In the genomic region with DNA sequence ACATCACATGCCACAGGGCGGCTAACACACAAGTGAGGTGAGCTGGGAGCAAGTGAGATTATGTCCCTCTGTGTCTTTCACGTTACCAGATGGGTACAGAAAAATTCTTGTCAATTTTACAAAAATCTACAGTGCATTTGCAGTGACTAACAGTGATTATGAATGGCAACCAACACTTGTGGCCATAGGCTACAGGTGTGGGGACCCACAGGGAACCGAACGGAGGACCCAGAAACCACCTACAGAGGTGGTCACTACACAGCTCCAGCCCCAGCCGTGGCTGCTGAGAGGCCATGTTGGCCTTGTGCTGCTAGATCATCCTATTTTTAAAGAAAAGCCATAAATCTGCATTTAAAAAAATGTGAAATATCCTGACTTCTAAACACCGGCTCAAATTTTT, we compare ENCODE assay signal across 11 cellular contexts. TPM values are rescaled to one million over a fixed set of nuclear protein-coding genes. Genes with fewer than 3 reads are reported as not detected.
DNase-seq lines count a peak whose midpoint lies in the region; ATAC-seq and TF ChIP-seq lines count a peak whose summit lies in the region.
"Had no signal": no experiment of that assay in that cellular context is flagged by ENCODE, and none has a peak within 500 bp of the region (broad histone marks: within the 10 kb centered on the region; RNA-seq: fewer than 3 reads in every experiment).

No MANE protein-coding gene starts in this region.

- no peaks in the 10 kb centered on the region for H3K9me3 Mint-ChIP-seq in activated T-cell treated with anti-CD3 and anti-CD28 coated beads, Interleukin-2, amount 50 U/mL, for 72 hours
- no peaks in the 10 kb centered on the region for H3K9me3 Mint-ChIP-seq in activated naive CD4-positive, alpha-beta T cell treated with anti-CD3 and anti-CD28 coated beads, Interleukin-2, amount 50 U/mL, for 72 hours

- H3K4me1 ChIP-seq in lower lobe of right lung (peaks cover 55% of the 10 kb centered on the region), thyroid gland (peaks cover 0 to 29% of the 10 kb centered on the region in 2 donors)

- H3K27ac ChIP-seq in lower lobe of right lung (peak overlapping the region; percentile 37), thyroid gland (peak overlapping the region in 2 of 3 donors; percentile 32 to 61)

- H3K27ac Mint-ChIP-seq in activated T-cell treated with anti-CD3 and anti-CD28 coated beads, Interleukin-2, amount 50 U/mL, for 72 hours = peak overlapping the region; percentile 71
- peak overlapping the region; percentile 89 to 94 for H3K27ac Mint-ChIP-seq in activated naive CD4-positive, alpha-beta T cell treated with anti-CD3 and anti-CD28 coated beads, Interleukin-2, amount 50 U/mL, for 72 hours

- H3K27me3 ChIP-seq in lower lobe of right lung (ENCODE audit: low read depth) (no peaks in the 10 kb centered on the region), thyroid gland (no peaks in the 10 kb centered on the region)

- no peak for TF ChIP-seq CTCF in lower lobe of right lung (IDR thresholded peaks at IDR 0.05)
- TF ChIP-seq CTCF in thyroid gland (IDR thresholded peaks at IDR 0.05) = no peak

- H3K4me3 ChIP-seq in lower lobe of right lung = no peak overlapping the region
- H3K4me3 ChIP-seq in thyroid gland (replicated peaks in 1 of 3) = no peak overlapping the region

- DNase-seq in activated T-cell treated with anti-CD3 and anti-CD28 coated beads, Interleukin-2, amount 50 U/mL, for 72 hours = no peak
- no peak for DNase-seq in activated T-cell treated with anti-CD3 and anti-CD28 coated beads, Interleukin-2, amount 50 U/mL, for 1 hour
- DNase-seq in activated naive CD4-positive, alpha-beta T cell treated with anti-CD3 and anti-CD28 coated beads, Interleukin-2, amount 50 U/mL, for 72 hours (ENCODE audit: low spot score in 2 of 2) = no peak
- DNase-seq in lower lobe of right lung (no peak), thyroid gland (no peak), NCI-H1105 treated with DMSO at 0.1 percent for 48 hours (lab: John Stamatoyannopoulos, UW) (no peak)
- DNase-seq: erythroblast, NCI-H510A treated with DMSO at 0.1 percent for 48 hours, Right ventricle myocardium superior had no signal

- H3K36me3 ChIP-seq in lower lobe of right lung (no peaks in the 10 kb centered on the region), thyroid gland (no peaks in the 10 kb centered on the region)

- peaks cover 85% of the 10 kb centered on the region for H3K4me1 Mint-ChIP-seq in activated T-cell treated with anti-CD3 and anti-CD28 coated beads, Interleukin-2, amount 50 U/mL, for 72 hours (ENCODE audit: low read depth)

- intact Hi-C loops in lower lobe of right lung (cut with DNase I) = no loop called here
- intact Hi-C loops in thyroid gland (cut with DNase I) = no loop called here

- peaks cover 5 to 22% of the 10 kb centered on the region in 2 donors for H3K36me3 Mint-ChIP-seq in activated T-cell treated with anti-CD3 and anti-CD28 coated beads, Interleukin-2, amount 50 U/mL, for 72 hours (ENCODE audit: insufficient read depth in 2 of 2)
- peaks cover 9 to 26% of the 10 kb centered on the region in 2 donors for H3K36me3 Mint-ChIP-seq in activated naive CD4-positive, alpha-beta T cell treated with anti-CD3 and anti-CD28 coated beads, Interleukin-2, amount 50 U/mL, for 72 hours

- H3K27me3 Mint-ChIP-seq in activated T-cell treated with anti-CD3 and anti-CD28 coated beads, Interleukin-2, amount 50 U/mL, for 72 hours (ENCODE audit: low read depth) = no peaks in the 10 kb centered on the region

- H3K4me3 Mint-ChIP-seq in activated T-cell treated with anti-CD3 and anti-CD28 coated beads, Interleukin-2, amount 50 U/mL, for 72 hours = peak overlapping the region; percentile 48 to 71

- no peak for TF ChIP-seq POLR2A in thyroid gland (IDR thresholded peaks at IDR 0.05)

- H3K9me3 ChIP-seq in lower lobe of right lung (no peaks in the 10 kb centered on the region), thyroid gland (no peaks in the 10 kb centered on the region)

- no peak for ATAC-seq in activated T-cell treated with anti-CD3 and anti-CD28 coated beads, Interleukin-2, amount 50 U/mL, for 72 hours (replicated peaks in 1 of 2)
- no peak for ATAC-seq in activated naive CD4-positive, alpha-beta T cell treated with anti-CD3 and anti-CD28 coated beads, Interleukin-2, amount 50 U/mL, for 72 hours
- ATAC-seq in lower lobe of right lung (no peak), HG02678 (IDR thresholded peaks at IDR 0.05; ENCODE audit: unreplicated experiment) (no peak), GM19397 (IDR thresholded peaks at IDR 0.05; ENCODE audit: unreplicated experiment) (no peak)

- WGBS in thyroid gland, 2 donors = 92 to 94% methylated on average over 6 of the region's 6 CpGs

RNA-seq across cellular contexts. Expression of gene FYN, which starts 50.2 kb away (rescaled TPM):
- total RNA-seq in activated T-cell treated with anti-CD3 and anti-CD28 coated beads, Interleukin-2, amount 50 U/mL, for 72 hours = 100 to 1,000 TPM; 504 to 505 TPM
- 100 to 1,000 TPM; 287 to 304 TPM for total RNA-seq in activated naive CD4-positive, alpha-beta T cell treated with anti-CD3 and anti-CD28 coated beads, Interleukin-2, amount 50 U/mL, for 72 hours
- total RNA-seq in lower lobe of right lung = 99.2 TPM
- 100 to 1,000 TPM in 2 of 4 donors, 10 to 100 TPM in 2; 67.0 to 206 (median 95.9) TPM for total RNA-seq in thyroid gland
